1 cellular context compared by ENCODE assay signal in genomic region chr2:100613719-100614118, GRCh38.
TF ChIP-seq lines count a peak whose summit lies in the region.

No MANE protein-coding gene starts in this region.

TF ChIP-seq in HepG2, 621 proteins besides CTCF, POLR2A, EP300 and RAD21 (continued from another document):
- TF ChIP-seq, protein P1, sequence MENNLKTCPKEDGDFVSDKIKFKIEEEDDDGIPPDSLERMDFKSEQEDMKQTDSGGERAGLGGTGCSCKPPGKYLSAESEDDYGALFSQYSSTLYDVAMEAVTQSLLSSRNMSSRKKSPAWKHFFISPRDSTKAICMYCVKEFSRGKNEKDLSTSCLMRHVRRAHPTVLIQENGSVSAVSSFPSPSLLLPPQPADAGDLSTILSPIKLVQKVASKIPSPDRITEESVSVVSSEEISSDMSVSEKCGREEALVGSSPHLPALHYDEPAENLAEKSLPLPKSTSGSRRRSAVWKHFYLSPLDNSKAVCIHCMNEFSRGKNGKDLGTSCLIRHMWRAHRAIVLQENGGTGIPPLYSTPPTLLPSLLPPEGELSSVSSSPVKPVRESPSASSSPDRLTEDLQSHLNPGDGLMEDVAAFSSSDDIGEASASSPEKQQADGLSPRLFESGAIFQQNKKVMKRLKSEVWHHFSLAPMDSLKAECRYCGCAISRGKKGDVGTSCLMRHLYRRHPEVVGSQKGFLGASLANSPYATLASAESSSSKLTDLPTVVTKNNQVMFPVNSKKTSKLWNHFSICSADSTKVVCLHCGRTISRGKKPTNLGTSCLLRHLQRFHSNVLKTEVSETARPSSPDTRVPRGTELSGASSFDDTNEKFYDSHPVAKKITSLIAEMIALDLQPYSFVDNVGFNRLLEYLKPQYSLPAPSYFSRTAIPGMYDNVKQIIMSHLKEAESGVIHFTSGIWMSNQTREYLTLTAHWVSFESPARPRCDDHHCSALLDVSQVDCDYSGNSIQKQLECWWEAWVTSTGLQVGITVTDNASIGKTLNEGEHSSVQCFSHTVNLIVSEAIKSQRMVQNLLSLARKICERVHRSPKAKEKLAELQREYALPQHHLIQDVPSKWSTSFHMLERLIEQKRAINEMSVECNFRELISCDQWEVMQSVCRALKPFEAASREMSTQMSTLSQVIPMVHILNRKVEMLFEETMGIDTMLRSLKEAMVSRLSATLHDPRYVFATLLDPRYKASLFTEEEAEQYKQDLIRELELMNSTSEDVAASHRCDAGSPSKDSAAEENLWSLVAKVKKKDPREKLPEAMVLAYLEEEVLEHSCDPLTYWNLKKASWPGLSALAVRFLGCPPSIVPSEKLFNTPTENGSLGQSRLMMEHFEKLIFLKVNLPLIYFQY (CRISPR knock-in tag; IDR thresholded peaks at IDR 0.05; ENCODE audit: borderline replicate concordance), result no peak
- no peak for TF ChIP-seq HBP1 (CRISPR knock-in tag; IDR thresholded peaks at IDR 0.05; ENCODE audit: low read depth)
